12 cellular contexts compared by ENCODE assay signal in the genomic region with DNA sequence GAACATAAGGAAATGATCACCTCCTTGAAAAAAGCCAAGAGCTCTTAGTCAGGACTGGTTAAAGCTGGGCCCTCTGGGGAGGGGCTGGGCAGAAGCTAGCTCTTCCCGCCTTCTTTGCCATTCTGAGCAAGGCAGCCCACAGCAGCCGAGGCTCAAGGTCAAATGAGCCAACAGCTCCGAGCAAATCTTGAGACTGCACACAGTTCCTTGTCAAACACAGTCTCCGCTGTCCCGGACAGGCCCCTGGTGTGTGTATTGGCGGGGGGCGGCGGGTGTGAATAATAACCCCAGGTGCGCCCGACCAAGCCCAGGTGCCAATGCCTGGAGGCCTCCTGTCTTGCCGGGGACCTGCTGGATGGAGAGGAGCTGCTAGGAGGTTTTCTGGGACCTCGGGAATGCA.
"Had no signal": no experiment of that assay in that cellular context is flagged by ENCODE, and none has a peak within 500 bp of the region (broad histone marks: within the 10 kb centered on the region; RNA-seq: fewer than 3 reads in every experiment).

No MANE protein-coding gene starts in this region.

- H3K9me3 ChIP-seq: ovary, tibial artery had no signal

- H3K4me3 ChIP-seq: neural progenitor cell, ovary, SK-N-MC, skin epidermis, tibial artery had no signal

- H3K4me1 ChIP-seq: tibial artery had no signal

- ATAC-seq: activated naive CD8-positive, alpha-beta T cell treated with anti-CD3 and anti-CD28 coated beads, Interleukin-2, amount 50 U/mL, for 24 hours had no signal

- H2AFZ ChIP-seq: neural progenitor cell had no signal

- H3K9ac ChIP-seq: neural progenitor cell had no signal

- H3K4me2 ChIP-seq: neural progenitor cell had no signal

- H3K27ac ChIP-seq: neural progenitor cell, ovary, SK-N-MC, tibial artery, WERI-Rb-1 had no signal

- H3K27me3 ChIP-seq: neural progenitor cell, ovary had no signal

- DNase-seq: activated CD4-positive, alpha-beta T cell treated with anti-CD3 and anti-CD28 coated beads for 48 hours; activated naive CD4-positive, alpha-beta T cell; activated naive CD8-positive, alpha-beta T cell treated with anti-CD3 and anti-CD28 coated beads, Interleukin-2, amount 50 U/mL, for 24 hours; effector CD8-positive, alpha-beta T cell; kidney glomerular epithelial cell; ovary; T-helper 1 cell; tibial artery; WERI-Rb-1 had no signal

- H3K36me3 ChIP-seq: neural progenitor cell, ovary, WERI-Rb-1 had no signal
